Comparison of ENCODE assay signal across 8 cellular contexts in genomic region chr21:42234464-42235241, GRCh38. TPM values are rescaled to one million over a fixed set of nuclear protein-coding genes. Genes with fewer than 3 reads are reported as not detected.
DNase-seq lines count a peak whose midpoint lies in the region; ATAC-seq lines count a peak whose summit lies in the region.

No MANE protein-coding gene starts in this region.

- H3K9me3 ChIP-seq in endocrine pancreas (ENCODE audit: control insufficient read depth, low read length) = no peaks in the 10 kb centered on the region
- no peaks in the 10 kb centered on the region for H3K9me3 ChIP-seq in mononuclear cell (ENCODE audit: low read depth, low read length)

- H3K36me3 ChIP-seq in endocrine pancreas (ENCODE audit: control insufficient read depth, insufficient read depth, low read length) = no peaks in the 10 kb centered on the region

- H3K27me3 ChIP-seq in endocrine pancreas (ENCODE audit: control insufficient read depth, insufficient read depth, low read length) (no peaks in the 10 kb centered on the region), mononuclear cell (ENCODE audit: insufficient read depth, low read length) (no peaks in the 10 kb centered on the region)

- peak overlapping the region; percentile 38 for H3K9ac ChIP-seq in endocrine pancreas (ENCODE audit: control insufficient read depth, insufficient read depth, low read length)

- ATAC-seq in HG02970 (IDR thresholded peaks at IDR 0.05; ENCODE audit: low FRiP score, unreplicated experiment) = peak; percentile 41
- no peak for ATAC-seq in HG03025 (IDR thresholded peaks at IDR 0.05; ENCODE audit: low FRiP score, unreplicated experiment)

- H3K4me3 ChIP-seq in endocrine pancreas (ENCODE audit: control insufficient read depth, insufficient read depth, low read length) (no peak overlapping the region), mononuclear cell (ENCODE audit: low read length) (peak overlapping the region; percentile 27)

- DNase-seq in DMS79 (lab: John Stamatoyannopoulos, UW) (peak; percentile 61), NCI-H748 treated with DMSO at 0.1 percent for 48 hours (lab: John Stamatoyannopoulos, UW) (peak; percentile 24)
- peak; percentile 41 for DNase-seq in activated CD8-positive, alpha-beta memory T cell treated with anti-CD3 and anti-CD28 coated beads, Interleukin-2, amount 50 U/mL, for 24 hours (ENCODE audit: extremely low read depth)
- DNase-seq in stimulated activated CD8-positive, alpha-beta memory T cell treated with anti-CD3 and anti-CD28 coated beads, Interleukin-2, amount 100 ng/mL, for 48 hours (ENCODE audit: low read depth in 2 of 2) = peak; percentile 68 to 71

- peaks cover 11% of the 10 kb centered on the region for H3K4me1 ChIP-seq in endocrine pancreas (ENCODE audit: control insufficient read depth, insufficient read depth, low read length)
- peaks cover 93% of the 10 kb centered on the region for H3K4me1 ChIP-seq in mononuclear cell (ENCODE audit: insufficient read depth, low read length)

RNA-seq across cellular contexts. Expression of gene ABCG1, which starts 15.7 kb away (rescaled TPM):
- 33.0 TPM for total RNA-seq in mononuclear cell
